In the genomic region with DNA sequence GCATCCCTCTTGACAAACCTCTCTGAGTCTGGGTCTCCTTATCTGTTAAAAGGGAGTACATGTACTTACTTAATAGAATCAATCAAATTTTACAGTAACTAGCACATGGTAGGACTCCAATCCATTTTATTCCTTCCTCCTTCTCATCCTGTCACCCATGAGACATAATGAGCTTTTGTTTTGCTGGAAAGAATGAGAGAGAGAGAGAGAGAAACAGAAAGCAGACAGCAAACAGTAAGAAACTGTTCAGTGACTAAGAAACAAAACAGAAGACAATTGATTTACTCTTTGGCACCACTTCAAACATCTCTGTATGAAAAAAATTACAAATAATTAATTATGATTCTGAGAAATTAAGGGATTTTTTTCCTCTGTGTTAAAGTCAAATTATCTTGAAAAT, we compare ENCODE assay signal across 18 cellular contexts.
"Had no signal": no experiment of that assay in that cellular context is flagged by ENCODE, and none has a peak within 500 bp of the region (broad histone marks: within the 10 kb centered on the region; RNA-seq: fewer than 3 reads in every experiment).

No MANE protein-coding gene starts in this region.

- H3K9me3 ChIP-seq: body of pancreas, gastrocnemius medialis, psoas muscle, right lobe of liver, upper lobe of right lung had no signal

- H3K27me3 ChIP-seq: body of pancreas, gastrocnemius medialis, heart right ventricle, right lobe of liver, upper lobe of right lung had no signal

- H3K36me3 ChIP-seq: gastrocnemius medialis, heart right ventricle, right lobe of liver, upper lobe of right lung had no signal

- H3K4me1 ChIP-seq: body of pancreas, gastrocnemius medialis, heart right ventricle, psoas muscle, right lobe of liver, upper lobe of right lung had no signal

- H3K4me3 ChIP-seq: body of pancreas, gastrocnemius medialis, heart right ventricle, psoas muscle, right lobe of liver, upper lobe of right lung had no signal

- ATAC-seq: body of pancreas; effector memory CD8-positive, alpha-beta T cell; gastrocnemius medialis; heart right ventricle; left ventricle myocardium superior; naive thymus-derived CD4-positive, alpha-beta T cell; psoas muscle; right lobe of liver; stimulated activated naive B cell treated with anti-CD40 and anti-IgM and Interleukin-4, amounts not matched to agents 10 μg/mL and 1 μg/mL and 100 μg/mL, for 72 hours; upper lobe of right lung had no signal

- H3K27ac ChIP-seq: body of pancreas, gastrocnemius medialis, heart right ventricle, psoas muscle, right lobe of liver, upper lobe of right lung had no signal

- DNase-seq: activated B cell treated with CpG ODN at 0.5 μM for 24 hours; activated CD4-positive, alpha-beta memory T cell treated with anti-CD3 and anti-CD28 coated beads for 36 hours; activated CD4-positive, alpha-beta T cell treated with anti-CD3 and anti-CD28 coated beads for 4 hours; activated naive CD4-positive, alpha-beta T cell; activated naive CD8-positive, alpha-beta T cell treated with anti-CD3 and anti-CD28 coated beads, Interleukin-2, amount 10 ng/mL, durations not matched to agents 7 days and 5 days; activated T-cell treated with anti-CD3 and anti-CD28 coated beads for 4 hours; body of pancreas; dermis blood vessel endothelial cell; effector memory CD8-positive, alpha-beta T cell; gastrocnemius medialis; heart right ventricle; left ventricle myocardium superior; mesenchymal stem cell; naive thymus-derived CD4-positive, alpha-beta T cell; psoas muscle; right lobe of liver; stimulated activated naive B cell treated with anti-CD40 and anti-IgM and Interleukin-4, amounts not matched to agents 10 μg/mL and 1 μg/mL and 100 μg/mL, for 72 hours; upper lobe of right lung had no signal
